Comparison of ENCODE assay signal across 13 cellular contexts in genomic region chr3:123310741-123311140, GRCh38.
"Had no signal": no experiment of that assay in that cellular context is flagged by ENCODE, and none has a peak within 500 bp of the region (broad histone marks: within the 10 kb centered on the region; RNA-seq: fewer than 3 reads in every experiment).

No MANE protein-coding gene starts in this region.

- H3K4me1 ChIP-seq: body of pancreas, testis, upper lobe of right lung had no signal

- ATAC-seq: body of pancreas, left colon, T-helper 17 cell, upper lobe of right lung had no signal

- H3K27me3 ChIP-seq: body of pancreas, testis, upper lobe of right lung had no signal

- H3K4me3 ChIP-seq: body of pancreas, testis, upper lobe of right lung had no signal

- DNase-seq: activated B cell treated with CpG ODN at 0.5 μM for 24 hours; activated CD4-positive, alpha-beta T cell treated with anti-CD3 and anti-CD28 coated beads, Interleukin-2, amount 50 U/mL, for 1 hour; activated naive CD4-positive, alpha-beta T cell treated with anti-CD3 and anti-CD28 coated beads, Interleukin-2, amount 50 U/mL, for 16 hours; body of pancreas; cerebellar nuclear complex; dermis blood vessel endothelial cell; hypothalamus; left colon; stimulated activated CD4-positive, alpha-beta T cell treated with anti-CD3 and anti-CD28 coated beads, Interleukin-12 subunit alpha, Interleukin-12 subunit beta, amount 100 ng/mL, for 4 hours; stimulated activated CD4-positive, alpha-beta T cell treated with anti-CD3 and anti-CD28 coated beads, Interleukin-2, amount 100 ng/mL, for 48 hours; T-helper 17 cell; testis; upper lobe of right lung had no signal

- H3K9me3 ChIP-seq: body of pancreas, testis, upper lobe of right lung had no signal

- H3K36me3 ChIP-seq: upper lobe of right lung had no signal

- H3K27ac ChIP-seq: body of pancreas, testis, upper lobe of right lung had no signal
